ENCODE assay signal across 8 cellular contexts in the genomic region with DNA sequence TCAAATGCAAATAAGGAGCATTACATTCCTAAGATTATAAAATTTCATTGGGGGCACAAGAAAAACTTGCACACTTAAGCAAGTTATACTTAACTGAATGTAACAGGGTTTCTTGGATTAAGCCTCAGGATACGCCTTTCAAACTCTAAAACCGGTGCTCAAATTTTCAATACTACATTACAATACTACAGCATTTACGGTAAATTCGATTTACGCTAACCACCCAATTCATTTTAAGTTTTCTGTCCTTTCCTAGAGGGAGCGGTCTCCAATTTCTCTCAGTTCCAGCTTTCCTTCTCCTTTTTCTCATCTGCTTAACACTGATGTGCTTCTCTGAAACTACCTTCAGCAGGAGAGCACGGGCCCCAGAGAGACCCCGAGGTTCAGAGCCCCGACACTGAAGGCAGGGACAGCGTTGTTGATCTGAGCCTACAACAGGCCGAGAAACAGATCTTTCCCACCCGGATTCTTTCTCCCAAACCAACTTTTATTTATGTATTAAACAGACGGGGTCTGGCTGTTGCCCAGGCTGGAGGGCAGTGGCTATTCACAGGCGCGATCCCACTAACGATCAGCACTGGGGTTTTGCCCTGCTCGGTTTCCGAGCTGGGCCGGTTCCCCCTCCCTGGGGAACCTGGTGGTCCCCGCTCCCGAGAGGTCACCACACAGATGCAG. TPM values are rescaled to one million over a fixed set of nuclear protein-coding genes. Genes with fewer than 3 reads are reported as not detected.
DNase-seq lines count a peak whose midpoint lies in the region; ATAC-seq, FAIRE-seq and TF ChIP-seq lines count a peak whose summit lies in the region.

No MANE protein-coding gene starts in this region.

- peak overlapping the region; percentile 88 for H2AFZ ChIP-seq in GM12878 (ENCODE audit: control insufficient read depth, low read depth, low read length)

- H3K27ac ChIP-seq in GM12878 (ENCODE audit: control insufficient read depth, insufficient read depth) (peak overlapping the region; percentile 90), upper lobe of left lung (peak overlapping the region; percentile 91 to 98 (median 97))

- no peak for TF ChIP-seq EP300 in GM12878 (IDR thresholded peaks at IDR 0.05; ENCODE audit: borderline replicate concordance in 1 of 2, control insufficient read depth in 1 of 2, low read depth in 2 of 2, low read length in 2 of 2)
- no peak for TF ChIP-seq EP300 in upper lobe of left lung (IDR thresholded peaks at IDR 0.05)

- peak overlapping the region; percentile 56 for H3K4me2 ChIP-seq in GM12878 (ENCODE audit: control insufficient read depth, insufficient read depth)

- no peak for TF ChIP-seq CTCF in GM12878 (IDR thresholded peaks at IDR 0.05 in 2 of 3, conservative IDR thresholded peaks at IDR 0.05 in 1 of 3; ENCODE audit: control insufficient read depth in 2 of 3, extremely low read depth in 1 of 3, insufficient read depth in 1 of 3, low read depth in 3 of 3, low read length in 3 of 3)
- no peak for TF ChIP-seq CTCF in lower leg skin (IDR thresholded peaks at IDR 0.05)
- no peak for TF ChIP-seq CTCF in upper lobe of left lung (IDR thresholded peaks at IDR 0.05)

- no peaks in the 10 kb centered on the region for H4K20me1 ChIP-seq in GM12878 (ENCODE audit: control insufficient read depth, insufficient read depth)

- CTCF ChIA-PET in GM12878 (lab: Yijun Ruan, JAX) = interaction anchor here (0.7 to 4.1 kb wide), 7 partner anchors 8 to 119 kb away, joined by 3 to 37 read pairs (median 4); partner anchors contain the start of genes ZNF282 and ZNF398

- peak overlapping the region; percentile 90 for H3K9ac ChIP-seq in GM12878 (ENCODE audit: control insufficient read depth, insufficient read depth, low read length)

- ATAC-seq in GM12878 (no peak), upper lobe of left lung (ENCODE audit: low FRiP score in 2 of 2) (no peak), HG02763 (IDR thresholded peaks at IDR 0.05; ENCODE audit: unreplicated experiment) (no peak)

- no peaks in the 10 kb centered on the region for H3K27me3 Mint-ChIP-seq in IgD-negative memory B cell

- SMC1A ChIA-PET in GM12878 (lab: Charles Lee; ENCODE audit: uncharacterized antibody, unreplicated experiment) = interaction anchor here (0.8 kb wide), 1 partner anchor 21 kb away, joined by 4 read pairs; no protein-coding TSS in a partner anchor

- peak overlapping the region; percentile 94 to 100 (median 99) for H3K4me3 Mint-ChIP-seq in IgD-negative memory B cell

- intact Hi-C loops in GM12878 (cut with micrococcal nuclease; ENCODE audit: unreplicated experiment) = loop anchor here (5.0 kb wide), 2 partner anchors 98 to 112 kb away; partner anchors contain the start of genes PDIA4 and ZNF212
- intact Hi-C loops in lower leg skin (cut with DNase I; ENCODE audit: low total_unique reads) = no loop called here

- H3K4me1 Mint-ChIP-seq in IgD-negative memory B cell = peaks cover 10 to 20% (median 18%) of the 10 kb centered on the region in 3 donors

- WGBS in GM12878 (ENCODE audit: insufficient coverage, insufficient replicate concordance, low lambda C conversion rate, missing lambda C conversion rate) = 2% methylated on average over 21 of the region's 21 CpGs
- 3% methylated on average over 20 to 21 of the region's 21 CpGs for WGBS in lower leg skin, 2 donors
- 8 to 12% methylated on average over 13 to 20 of the region's 21 CpGs for WGBS in upper lobe of left lung, 2 donors

- peak overlapping the region; percentile 96 for H3K4me3 ChIP-seq in GM12878
- H3K4me3 ChIP-seq in lower leg skin (ENCODE audit: low read depth, poor library complexity, severe bottlenecking) = peak overlapping the region; percentile 94
- peak overlapping the region; percentile 65 to 97 (median 92) for H3K4me3 ChIP-seq in upper lobe of left lung

- H3K9me3 ChIP-seq in GM12878 (replicated peaks; ENCODE audit: control insufficient read depth, insufficient read depth, low read length) (peaks cover 2% of the 10 kb centered on the region; the same call in 2 of the 3 replicates), upper lobe of left lung (peaks cover 0 to 1% (median under 1%) of the 10 kb centered on the region in 4 donors)

- no peaks in the 10 kb centered on the region for H3K9me3 Mint-ChIP-seq in IgD-negative memory B cell

- H3K79me2 ChIP-seq in GM12878 (ENCODE audit: control insufficient read depth, insufficient read depth, low read length) = peaks cover 34% of the 10 kb centered on the region

- BruUV-seq in GM12878 (replicated peaks; lab: Mats Ljungman, UMichigan) = no TSS peak

- TF ChIP-seq POLR2A in GM12878 (IDR thresholded peaks at IDR 0.05; ENCODE audit: low read depth, low read length) = no peak
- TF ChIP-seq POLR2A in lower leg skin (IDR thresholded peaks at IDR 0.05) = no peak
- no peak for TF ChIP-seq POLR2A in upper lobe of left lung (IDR thresholded peaks at IDR 0.05)

- H3K4me1 ChIP-seq in GM12878 (ENCODE audit: control insufficient read depth, insufficient read depth, low read length) = no peaks in the 10 kb centered on the region
- H3K4me1 ChIP-seq in upper lobe of left lung = peaks cover 13 to 18% (median 14%) of the 10 kb centered on the region in 4 donors

- H3K36me3 ChIP-seq in GM12878 (ENCODE audit: control insufficient read depth in 2 of 2, insufficient read depth in 2 of 2, low read length in 1 of 2) (peaks cover 0 to 8% of the 10 kb centered on the region in 2 experiments; a peak in 1 of 4 replicates), upper lobe of left lung (peaks cover 0 to 7% (median 1%) of the 10 kb centered on the region in 4 donors)

- FAIRE-seq in GM12878 (lab: Jason Lieb, UNC) = no peak

- POLR2A ChIA-PET in GM12878 (lab: Charles Lee) = interaction anchor here (0.7 to 3.4 kb wide), 4 partner anchors 14 to 38 kb away, joined by 3 to 31 read pairs (median 4); partner anchors contain the start of gene ZNF398

- RAD21 ChIA-PET in GM12878 (lab: Charles Lee; ENCODE audit: unreplicated experiment) = interaction anchor here (1.0 to 3.1 kb wide), 6 partner anchors 19 to 160 kb away, joined by 3 to 20 read pairs (median 4); partner anchors contain the start of genes ZNF282 and ZNF398

- no peak for TF ChIP-seq RAD21 in GM12878 (IDR thresholded peaks at IDR 0.05; ENCODE audit: insufficient read depth, low read depth, low read length)

- peak overlapping the region; percentile 94 to 98 (median 98) for H3K27ac Mint-ChIP-seq in IgD-negative memory B cell

- peaks cover 1% of the 10 kb centered on the region for H3K36me3 Mint-ChIP-seq in IgD-negative memory B cell

- in situ Hi-C loops in GM12878 (cut with MboI) = no loop called here

- no peaks in the 10 kb centered on the region for H3K27me3 ChIP-seq in GM12878 (replicated peaks in 1 of 2; ENCODE audit: control insufficient read depth in 2 of 2, insufficient read depth in 2 of 2, low read length in 1 of 2)
- H3K27me3 ChIP-seq in upper lobe of left lung = no peaks in the 10 kb centered on the region

- peak; percentile 25 for DNase-seq in EH (ENCODE audit: low read depth)
- no peak for DNase-seq in GM12878 (ENCODE audit: low read depth, low spot score)
- DNase-seq in lower leg skin (ENCODE audit: low spot score in 2 of 2) = no peak
- no peak for DNase-seq in upper lobe of left lung
- no peak for DNase-seq in GDM1 (lab: John Stamatoyannopoulos, UW)
- DNase-seq in middle frontal gyrus (ENCODE audit: extremely low spot score, low spot score) = no peak

RNA-seq across cellular contexts. Expression of gene ZNF425, which starts 0.8 kb away (rescaled TPM):
- polyA plus RNA-seq in IgD-negative memory B cell (0.95 TPM), GM12878 (2011; rRNA removed) (0.53 and 0.95 TPM in 2 replicates), GM12878 (2014; fragmentation: Illumina TruSeq; extraction: Trizol) (0.25 and 1.0 TPM in 2 replicates), GM12878 (2014; fragmentation: Nextera tagmentation; extraction: Ambion mirVana) (under 1 TPM; 0.19 to 0.20 TPM), GM12878 (2014; rRNA removed) (0.41 and 0.99 TPM in 2 replicates), GM12878 (2016; fragmentation: Nextera tagmentation; extraction: Ambion mirVana) (1 to 10 TPM; 1.8 TPM)
- 0.84 and 0.95 TPM in 2 replicates for total RNA-seq in GM12878 (2013; cell fraction: nucleolus; rRNA removed)
- total RNA-seq in GM12878 (2014; rRNA removed) (0.79 and 1.0 TPM in 2 replicates), GM12878 (2014; rRNA removed; fragmentation: Illumina TruSeq; extraction: Trizol) (0.88 and 1.2 TPM in 2 replicates), GM12878 (2021) (0.69 and 1.6 TPM in 2 replicates), lower leg skin (1 to 10 TPM; 4.8 to 5.8 (median 5.4) TPM), upper lobe of left lung (1 to 10 TPM; 1.4 to 3.1 (median 1.8) TPM)
- polyA plus RNA-seq in GM12878 (2011; ENCODE audit: low read depth) = 0.21 TPM
- 0.53 and 0.66 TPM in 2 replicates for polyA plus RNA-seq in GM12878 (2011; cell fraction: cytosol; rRNA removed)
- 0.40 and 0.53 TPM in 2 replicates for polyA plus RNA-seq in GM12878 (2011; cell fraction: nucleus; rRNA removed)
- polyA plus RNA-seq in GM12878 (2012) = 0.39 and 0.59 TPM in 2 replicates
- 0.73 and 1.0 TPM in 2 replicates for polyA minus RNA-seq in GM12878 (2011; rRNA and poly(A)+ RNA removed)
- not detected in 2 replicates for polyA minus RNA-seq in GM12878 (2011; cell fraction: cytosol; rRNA and poly(A)+ RNA removed)
- 0.48 TPM in 2 replicates for polyA minus RNA-seq in GM12878 (2011; cell fraction: nucleus; rRNA and poly(A)+ RNA removed)

RNA-seq across cellular contexts. Expression of gene ZNF398, which starts 21.9 kb away (rescaled TPM):
- polyA plus RNA-seq in IgD-negative memory B cell (13.2 TPM), GM12878 (2011; rRNA removed) (4.1 and 8.1 TPM in 2 replicates), GM12878 (2014; fragmentation: Illumina TruSeq; extraction: Trizol) (8.3 and 10.4 TPM in 2 replicates), GM12878 (2014; fragmentation: Nextera tagmentation; extraction: Ambion mirVana) (1 to 10 TPM; 2.3 to 2.5 TPM), GM12878 (2014; rRNA removed) (7.8 and 9.3 TPM in 2 replicates), GM12878 (2016; fragmentation: Nextera tagmentation; extraction: Ambion mirVana) (10 to 100 TPM; 10.6 to 10.9 TPM)
- total RNA-seq in GM12878 (2013; cell fraction: nucleolus; rRNA removed) = 18.3 and 23.5 TPM in 2 replicates
- total RNA-seq in GM12878 (2014; rRNA removed) (9.8 and 13.6 TPM in 2 replicates), GM12878 (2014; rRNA removed; fragmentation: Illumina TruSeq; extraction: Trizol) (9.3 and 9.5 TPM in 2 replicates), GM12878 (2021) (12.9 and 15.3 TPM in 2 replicates), lower leg skin (10 to 100 TPM; 20.9 to 47.8 (median 30.4) TPM), upper lobe of left lung (10 to 100 TPM; 12.2 to 40.9 (median 29.0) TPM)
- 3.9 TPM for polyA plus RNA-seq in GM12878 (2011; ENCODE audit: low read depth)
- polyA plus RNA-seq in GM12878 (2011; cell fraction: cytosol; rRNA removed) = 7.9 and 9.8 TPM in 2 replicates
- polyA plus RNA-seq in GM12878 (2011; cell fraction: nucleus; rRNA removed) = 12.4 and 12.9 TPM in 2 replicates
- 4.8 TPM in 2 replicates for polyA plus RNA-seq in GM12878 (2012)
- polyA minus RNA-seq in GM12878 (2011; rRNA and poly(A)+ RNA removed) = 20.1 and 23.0 TPM in 2 replicates
- 6.5 TPM in 2 replicates for polyA minus RNA-seq in GM12878 (2011; cell fraction: cytosol; rRNA and poly(A)+ RNA removed)
- 9.1 and 18.6 TPM in 2 replicates for polyA minus RNA-seq in GM12878 (2011; cell fraction: nucleus; rRNA and poly(A)+ RNA removed)

RNA-seq across cellular contexts. Expression of gene ZNF786, which starts 34.8 kb away (rescaled TPM):
- 12.8 TPM for polyA plus RNA-seq in IgD-negative memory B cell
- total RNA-seq in GM12878 (2013; cell fraction: nucleolus; rRNA removed) = 8.3 and 9.4 TPM in 2 replicates
- 4.8 and 6.3 TPM in 2 replicates for total RNA-seq in GM12878 (2014; rRNA removed)
- 3.7 and 4.1 TPM in 2 replicates for total RNA-seq in GM12878 (2014; rRNA removed; fragmentation: Illumina TruSeq; extraction: Trizol)
- total RNA-seq in GM12878 (2021) = 5.8 and 6.4 TPM in 2 replicates
- 1.2 TPM for polyA plus RNA-seq in GM12878 (2011; ENCODE audit: low read depth)
- 1.6 and 1.8 TPM in 2 replicates for polyA plus RNA-seq in GM12878 (2011; rRNA removed)
- polyA plus RNA-seq in GM12878 (2011; cell fraction: cytosol; rRNA removed) = 1.9 and 3.2 TPM in 2 replicates
- 2.5 and 4.3 TPM in 2 replicates for polyA plus RNA-seq in GM12878 (2011; cell fraction: nucleus; rRNA removed)
- 2.5 and 3.0 TPM in 2 replicates for polyA plus RNA-seq in GM12878 (2012)
- 2.0 and 2.9 TPM in 2 replicates for polyA plus RNA-seq in GM12878 (2014; fragmentation: Illumina TruSeq; extraction: Trizol)
- polyA plus RNA-seq in GM12878 (2014; fragmentation: Nextera tagmentation; extraction: Ambion mirVana) = under 1 TPM; 0.47 to 0.86 TPM
- 3.7 and 4.4 TPM in 2 replicates for polyA plus RNA-seq in GM12878 (2014; rRNA removed)
- polyA plus RNA-seq in GM12878 (2016; fragmentation: Nextera tagmentation; extraction: Ambion mirVana) = 1 to 10 TPM; 4.9 to 7.0 TPM
- 4.3 and 8.3 TPM in 2 replicates for polyA minus RNA-seq in GM12878 (2011; rRNA and poly(A)+ RNA removed)
- polyA minus RNA-seq in GM12878 (2011; cell fraction: cytosol; rRNA and poly(A)+ RNA removed) = 2.1 and 2.3 TPM in 2 replicates
- polyA minus RNA-seq in GM12878 (2011; cell fraction: nucleus; rRNA and poly(A)+ RNA removed) = 2.3 and 5.0 TPM in 2 replicates
- 10 to 100 TPM in 3 of 4 donors, 1 to 10 TPM in 1; 8.3 to 19.1 (median 16.3) TPM for total RNA-seq in lower leg skin
- total RNA-seq in upper lobe of left lung = 1 to 10 TPM; 1.7 to 9.0 (median 7.6) TPM
